In genomic region chr3:182241777-182242556, GRCh38 we compare ENCODE assay signal across 10 cellular contexts.
A peak's percentile ranks its signal among the peaks of the same experiment; 100 is the strongest.
DNase-seq lines count a peak whose midpoint lies in the region; ATAC-seq lines count a peak whose summit lies in the region.
"Had no signal": no experiment of that assay in that cellular context is flagged by ENCODE, and none has a peak within 500 bp of the region (broad histone marks: within the 10 kb centered on the region; RNA-seq: fewer than 3 reads in every experiment).

No MANE protein-coding gene starts in this region.

- ATAC-seq in HG03095 (IDR thresholded peaks at IDR 0.05; ENCODE audit: unreplicated experiment), result no peak

- DNase-seq in Daoy (ENCODE audit: low read depth) (peak; percentile 4), astrocyte of the hippocampus (ENCODE audit: low read depth, low spot score) (peak; percentile 90), hippocampal formation (lab: John Stamatoyannopoulos, UW) (peak; percentile 74 to 87), pons (ENCODE audit: low spot score) (peak; percentile 88), NCI-H2196 (lab: John Stamatoyannopoulos, UW; ENCODE audit: unreplicated experiment) (no peak), HuH-7 (ENCODE audit: low spot score) (no peak), NCI-H2081 (lab: John Stamatoyannopoulos, UW) (no peak)
- DNase-seq: activated gamma-delta T cell treated with Interleukin-2 at 50 U/mL for 16 hours, NCI-H446 had no signal

Comparison
In these comparisons a context has a peak if more than half of its experiments do, and no peak if none do; other contexts are left out.
1. DNase-seq: peak in Daoy (single experiment), astrocyte of the hippocampus (single experiment), hippocampal formation (2 of 2) and pons (single experiment); none in NCI-H2196 (single experiment), HuH-7 (single experiment) and NCI-H2081 (0 of 2).